In genomic region chr7:87933605-87933952, GRCh38 we compare ENCODE assay signal across 9 cellular contexts. TPM values are rescaled to one million over a fixed set of nuclear protein-coding genes. Genes with fewer than 3 reads are reported as not detected.
DNase-seq lines count a peak whose midpoint lies in the region; ATAC-seq and TF ChIP-seq lines count a peak whose summit lies in the region.
"Had no signal": no experiment of that assay in that cellular context is flagged by ENCODE, and none has a peak within 500 bp of the region (broad histone marks: within the 10 kb centered on the region; RNA-seq: fewer than 3 reads in every experiment).

No MANE protein-coding gene starts in this region.

- POLR2A ChIA-PET in activated CD4-positive, alpha-beta T cell treated with anti-CD3 and anti-CD28 coated beads for 36 hours (lab: Charles Lee), result interaction anchor here (0.7 kb wide), 1 partner anchor 125 kb away, joined by 3 read pairs; no protein-coding TSS in a partner anchor

- ATAC-seq in activated CD4-positive, alpha-beta T cell treated with anti-CD3 and anti-CD28 coated beads for 36 hours, result peak; percentile 14

- H3K27me3 Mint-ChIP-seq in activated CD4-positive, alpha-beta T cell treated with anti-CD3 and anti-CD28 coated beads for 36 hours, result peaks cover 5% of the 10 kb centered on the region

- WGBS in ovary, 3 donors, result 8 to 16% (median 8%) methylated on average over 9 of the region's 9 CpGs

- H3K4me3 ChIP-seq in HUES6 (ENCODE audit: low read depth, low read length), result peak overlapping the region; percentile 88
- peak overlapping the region; percentile 56 to 96 (median 86) for H3K4me3 ChIP-seq in dorsolateral prefrontal cortex
- H3K4me3 ChIP-seq in ovary, result peak overlapping the region; percentile 76

- DNase-seq in activated CD4-positive, alpha-beta T cell treated with anti-CD3 and anti-CD28 coated beads for 36 hours, result no peak
- no peak for DNase-seq in activated CD4-positive, alpha-beta T cell treated with anti-CD3 and anti-CD28 coated beads for 48 hours
- DNase-seq in dorsolateral prefrontal cortex (no peak), ovary (no peak), GM19240 (ENCODE audit: insufficient read length, low spot score) (no peak), NCI-H1694 treated with DMSO at 0.1 percent for 48 hours (lab: John Stamatoyannopoulos, UW) (no peak)
- DNase-seq in activated effector memory CD4-positive, alpha-beta T cell treated with Interleukin-2 at 50 U/mL for 16 hours, result no peak

- intact Hi-C loops in activated CD4-positive, alpha-beta T cell treated with anti-CD3 and anti-CD28 coated beads for 36 hours (cut with DNase I, micrococcal nuclease), result loop anchor here (10.0 kb wide), 3 partner anchors 181 to 589 kb away; partner anchors contain the start of genes CROT (in 1 of the 2) and RUNDC3B (in 1 of the 2)
- intact Hi-C loops in dorsolateral prefrontal cortex (cut with DNase I), result loop anchor here in 1 of 2 donors (5.0 to 10.0 kb wide), 3 partner anchors 174 to 281 kb away; no protein-coding TSS in a partner anchor
- intact Hi-C loops in ovary (cut with DNase I), result no loop called here

- H3K4me1 Mint-ChIP-seq in activated CD4-positive, alpha-beta T cell treated with anti-CD3 and anti-CD28 coated beads for 36 hours, result peaks cover 9% of the 10 kb centered on the region

- no peaks in the 10 kb centered on the region for H3K36me3 ChIP-seq in HUES6 (ENCODE audit: control insufficient read depth, insufficient read depth, low read length)
- H3K36me3 ChIP-seq in ovary, result no peaks in the 10 kb centered on the region

- H3K9me3 ChIP-seq in HUES6 (ENCODE audit: control insufficient read depth, insufficient read depth, low read depth, low read length) (no peaks in the 10 kb centered on the region), ovary (no peaks in the 10 kb centered on the region)

- no peaks in the 10 kb centered on the region for H3K9me3 Mint-ChIP-seq in activated CD4-positive, alpha-beta T cell treated with anti-CD3 and anti-CD28 coated beads for 36 hours (ENCODE audit: low read depth)

- H3K27me3 ChIP-seq in HUES6 (ENCODE audit: control insufficient read depth, insufficient read depth, low read length) (peaks cover 19% of the 10 kb centered on the region), dorsolateral prefrontal cortex (no peaks in the 10 kb centered on the region), ovary (no peaks in the 10 kb centered on the region)

- H3K27ac ChIP-seq in HUES6 (ENCODE audit: low read depth, low read length) (no peak overlapping the region), dorsolateral prefrontal cortex (peak overlapping the region; percentile 5 to 96 (median 89)), ovary (no peak overlapping the region)
- H3K27ac ChIP-seq: foreskin keratinocyte had no signal

- H3K9ac ChIP-seq in HUES6 (ENCODE audit: low read length), result peak overlapping the region; percentile 5

- H3K27ac Mint-ChIP-seq in activated CD4-positive, alpha-beta T cell treated with anti-CD3 and anti-CD28 coated beads for 36 hours, result no peak overlapping the region

- H3K4me3 Mint-ChIP-seq in activated CD4-positive, alpha-beta T cell treated with anti-CD3 and anti-CD28 coated beads for 36 hours, result peak overlapping the region; percentile 81

- CTCF ChIA-PET in activated CD4-positive, alpha-beta T cell treated with anti-CD3 and anti-CD28 coated beads for 36 hours (lab: Charles Lee), result no interaction called here

- TF ChIP-seq POLR2A in ovary (IDR thresholded peaks at IDR 0.05), result no peak

- TF ChIP-seq EP300 in ovary (IDR thresholded peaks at IDR 0.05), result no peak

- peaks cover 2% of the 10 kb centered on the region for H3K36me3 Mint-ChIP-seq in activated CD4-positive, alpha-beta T cell treated with anti-CD3 and anti-CD28 coated beads for 36 hours (ENCODE audit: low read depth)

- H3K4me1 ChIP-seq in HUES6 (ENCODE audit: control insufficient read depth, insufficient read depth, low read length) (peaks cover 8% of the 10 kb centered on the region; the same call in 1 of the 2 replicates), ovary (ENCODE audit: insufficient read depth) (peaks cover 4% of the 10 kb centered on the region)
- H3K4me1 ChIP-seq: foreskin keratinocyte had no signal

- no peak for TF ChIP-seq CTCF in dorsolateral prefrontal cortex (IDR thresholded peaks at IDR 0.05 in 54 of 56, conservative IDR thresholded peaks at IDR 0.05 in 2 of 56; ENCODE audit: low read depth in 1 of 56, partially characterized antibody in 56 of 56)
- no peak for TF ChIP-seq CTCF in ovary (IDR thresholded peaks at IDR 0.05)

RNA-seq across cellular contexts. Expression of gene ADAM22, which starts 0.5 kb away (rescaled TPM):
- 1 to 10 TPM; 1.1 to 1.8 TPM for total RNA-seq in activated CD4-positive, alpha-beta T cell treated with anti-CD3 and anti-CD28 coated beads for 36 hours
- total RNA-seq in dorsolateral prefrontal cortex, result 100 to 1,000 TPM in 60 of 120 experiments, 10 to 100 TPM in 60; 44.2 to 138 (median 99.9) TPM
- total RNA-seq in ovary, result 10 to 100 TPM in 1 of 7 donors, 1 to 10 TPM in 6; 3.4 to 18.0 (median 5.5) TPM
- 10 to 100 TPM in 1 of 2 donors, 1 to 10 TPM in 1; 1.0 to 10.0 TPM for polyA plus RNA-seq in ovary

RNA-seq across cellular contexts. Expression of gene DBF4, which starts 57.3 kb away (rescaled TPM):
- 10 to 100 TPM; 68.6 to 86.4 TPM for total RNA-seq in activated CD4-positive, alpha-beta T cell treated with anti-CD3 and anti-CD28 coated beads for 36 hours
- 10 to 100 TPM in 15 of 120 experiments, 1 to 10 TPM in 105; 3.2 to 13.8 (median 7.3) TPM for total RNA-seq in dorsolateral prefrontal cortex
- 10 to 100 TPM in 6 of 7 donors, 1 to 10 TPM in 1; 9.7 to 18.3 (median 12.7) TPM for total RNA-seq in ovary
- 1 to 10 TPM; 5.4 to 6.2 TPM for polyA plus RNA-seq in ovary

RNA-seq across cellular contexts. Expression of gene SLC25A40, which starts 57.4 kb away (rescaled TPM):
- 10 to 100 TPM; 38.0 to 41.9 TPM for total RNA-seq in activated CD4-positive, alpha-beta T cell treated with anti-CD3 and anti-CD28 coated beads for 36 hours
- total RNA-seq in dorsolateral prefrontal cortex, result 10 to 100 TPM; 20.6 to 71.2 (median 45.1) TPM
- 10 to 100 TPM; 10.4 to 27.1 (median 23.1) TPM for total RNA-seq in ovary
- 10 to 100 TPM in 1 of 2 donors, 1 to 10 TPM in 1; 9.8 to 17.0 TPM for polyA plus RNA-seq in ovary

Comparison
In these comparisons a context has a peak if more than half of its experiments do, and no peak if none do; other contexts are left out.
1. H3K27ac ChIP-seq: peak in dorsolateral prefrontal cortex (59 of 59); none in HUES6 (single experiment) and ovary (0 of 2).
2. intact Hi-C loops: an anchor here in activated CD4-positive, alpha-beta T cell treated with anti-CD3 and anti-CD28 coated beads for 36 hours (10.0 kb wide); none called in ovary.
3. Peak in every context shown above with its lines, with median percentiles within 50 percentile points of each other: H3K4me3 ChIP-seq.